ENCODE assay signal across 1 cellular context in genomic region chr1:212557739-212558664, GRCh38.
TF ChIP-seq lines count a peak whose summit lies in the region.

No MANE protein-coding gene starts in this region.

TF ChIP-seq in K562, 482 proteins besides CTCF, POLR2A, EP300 and RAD21 (continued from another document and continues in another):
- TF ChIP-seq, protein P1, sequence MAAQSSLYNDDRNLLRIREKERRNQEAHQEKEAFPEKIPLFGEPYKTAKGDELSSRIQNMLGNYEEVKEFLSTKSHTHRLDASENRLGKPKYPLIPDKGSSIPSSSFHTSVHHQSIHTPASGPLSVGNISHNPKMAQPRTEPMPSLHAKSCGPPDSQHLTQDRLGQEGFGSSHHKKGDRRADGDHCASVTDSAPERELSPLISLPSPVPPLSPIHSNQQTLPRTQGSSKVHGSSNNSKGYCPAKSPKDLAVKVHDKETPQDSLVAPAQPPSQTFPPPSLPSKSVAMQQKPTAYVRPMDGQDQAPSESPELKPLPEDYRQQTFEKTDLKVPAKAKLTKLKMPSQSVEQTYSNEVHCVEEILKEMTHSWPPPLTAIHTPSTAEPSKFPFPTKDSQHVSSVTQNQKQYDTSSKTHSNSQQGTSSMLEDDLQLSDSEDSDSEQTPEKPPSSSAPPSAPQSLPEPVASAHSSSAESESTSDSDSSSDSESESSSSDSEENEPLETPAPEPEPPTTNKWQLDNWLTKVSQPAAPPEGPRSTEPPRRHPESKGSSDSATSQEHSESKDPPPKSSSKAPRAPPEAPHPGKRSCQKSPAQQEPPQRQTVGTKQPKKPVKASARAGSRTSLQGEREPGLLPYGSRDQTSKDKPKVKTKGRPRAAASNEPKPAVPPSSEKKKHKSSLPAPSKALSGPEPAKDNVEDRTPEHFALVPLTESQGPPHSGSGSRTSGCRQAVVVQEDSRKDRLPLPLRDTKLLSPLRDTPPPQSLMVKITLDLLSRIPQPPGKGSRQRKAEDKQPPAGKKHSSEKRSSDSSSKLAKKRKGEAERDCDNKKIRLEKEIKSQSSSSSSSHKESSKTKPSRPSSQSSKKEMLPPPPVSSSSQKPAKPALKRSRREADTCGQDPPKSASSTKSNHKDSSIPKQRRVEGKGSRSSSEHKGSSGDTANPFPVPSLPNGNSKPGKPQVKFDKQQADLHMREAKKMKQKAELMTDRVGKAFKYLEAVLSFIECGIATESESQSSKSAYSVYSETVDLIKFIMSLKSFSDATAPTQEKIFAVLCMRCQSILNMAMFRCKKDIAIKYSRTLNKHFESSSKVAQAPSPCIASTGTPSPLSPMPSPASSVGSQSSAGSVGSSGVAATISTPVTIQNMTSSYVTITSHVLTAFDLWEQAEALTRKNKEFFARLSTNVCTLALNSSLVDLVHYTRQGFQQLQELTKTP (IDR thresholded peaks at IDR 0.05; ENCODE audit: low read depth in 1 of 2, partially characterized antibody in 2 of 2), result peak in 1 of 2 experiments; percentile 62
- TF ChIP-seq, protein P2, sequence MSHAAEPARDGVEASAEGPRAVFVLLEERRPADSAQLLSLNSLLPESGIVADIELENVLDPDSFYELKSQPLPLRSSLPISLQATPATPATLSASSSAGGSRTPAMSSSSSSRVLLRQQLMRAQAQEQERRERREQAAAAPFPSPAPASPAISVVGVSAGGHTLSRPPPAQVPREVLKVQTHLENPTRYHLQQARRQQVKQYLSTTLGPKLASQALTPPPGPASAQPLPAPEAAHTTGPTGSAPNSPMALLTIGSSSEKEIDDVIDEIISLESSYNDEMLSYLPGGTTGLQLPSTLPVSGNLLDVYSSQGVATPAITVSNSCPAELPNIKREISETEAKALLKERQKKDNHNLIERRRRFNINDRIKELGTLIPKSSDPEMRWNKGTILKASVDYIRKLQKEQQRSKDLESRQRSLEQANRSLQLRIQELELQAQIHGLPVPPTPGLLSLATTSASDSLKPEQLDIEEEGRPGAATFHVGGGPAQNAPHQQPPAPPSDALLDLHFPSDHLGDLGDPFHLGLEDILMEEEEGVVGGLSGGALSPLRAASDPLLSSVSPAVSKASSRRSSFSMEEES (CRISPR knock-in tag; IDR thresholded peaks at IDR 0.05), result no peak
- TF ChIP-seq L3MBTL2 (IDR thresholded peaks at IDR 0.05) (no peak), PHF21A (IDR thresholded peaks at IDR 0.05; ENCODE audit: borderline replicate concordance, low read depth) (0 out of 2 replicates have a peak, but pooled peaks have one; percentile 10), ZNF707 (CRISPR knock-in tag; conservative IDR thresholded peaks at IDR 0.05) (no peak), RBM15 (IDR thresholded peaks at IDR 0.05; ENCODE audit: insufficient read depth, low read length) (no peak), ZKSCAN3 (CRISPR knock-in tag; IDR thresholded peaks at IDR 0.05) (no peak), SAFB2 (IDR thresholded peaks at IDR 0.05; ENCODE audit: borderline replicate concordance, low read depth, low read length, severe bottlenecking) (no peak), NUFIP1 (IDR thresholded peaks at IDR 0.05; ENCODE audit: partially characterized antibody) (no peak), KDM4B (IDR thresholded peaks at IDR 0.05; ENCODE audit: borderline replicate concordance in 2 of 2, low read depth in 1 of 2) (peak in 1 of 2 experiments; percentile 6; a peak in 1 of 4 replicates), CCAR2 (IDR thresholded peaks at IDR 0.05; ENCODE audit: low read depth, low read length) (no peak), MAFF (IDR thresholded peaks at IDR 0.05; ENCODE audit: low read length) (peak; percentile 61; the same call in 1 of the 2 replicates), PURB (CRISPR knock-in tag; IDR thresholded peaks at IDR 0.05; ENCODE audit: low read depth) (no peak), AFF4 (CRISPR knock-in tag; IDR thresholded peaks at IDR 0.05) (no peak; the same call in 1 of the 2 replicates), RB1 (IDR thresholded peaks at IDR 0.05; ENCODE audit: low read depth) (peak; percentile 65; the same call in 1 of the 2 replicates), PRDM10 (IDR thresholded peaks at IDR 0.05; ENCODE audit: partially characterized antibody) (no peak), TRIM24 (IDR thresholded peaks at IDR 0.05) (no peak; a peak in 1 of 4 replicates), ARID1B (IDR thresholded peaks at IDR 0.05) (0 out of 2 replicates have a peak, but pooled peaks have one; percentile 8), ZNF232 (CRISPR knock-in tag; IDR thresholded peaks at IDR 0.05) (no peak), YY1 (IDR thresholded peaks at IDR 0.05; ENCODE audit: borderline replicate concordance in 1 of 3, control insufficient read depth in 1 of 3, extremely low read depth in 1 of 3, insufficient read depth in 3 of 3, insufficient read length in 1 of 3, insufficient replicate concordance in 2 of 3, low read depth in 1 of 3, low read length in 2 of 3) (peak in 2 of 3 experiments; percentile 52 to 60), ZBTB12 (CRISPR knock-in tag; IDR thresholded peaks at IDR 0.05) (no peak), ADNP (tag; IDR thresholded peaks at IDR 0.05) (no peak), SMARCC2 (IDR thresholded peaks at IDR 0.05; ENCODE audit: low read depth) (no peak), COPS2 (conservative IDR thresholded peaks at IDR 0.05) (no peak), TGIF2 (CRISPR knock-in tag; IDR thresholded peaks at IDR 0.05) (no peak), IRF1 (CRISPR knock-in tag; IDR thresholded peaks at IDR 0.05; ENCODE audit: borderline replicate concordance) (no peak), ZNF121 (CRISPR knock-in tag; conservative IDR thresholded peaks at IDR 0.05) (no peak), CBX1 (IDR thresholded peaks at IDR 0.05; ENCODE audit: low read depth) (peak; percentile 78; the same call in 1 of the 2 replicates), ZBTB7A (IDR thresholded peaks at IDR 0.05; ENCODE audit: borderline replicate concordance, control insufficient read depth, low read depth, low read length) (peak; percentile 60; the same call in 1 of the 2 replicates), NKRF (IDR thresholded peaks at IDR 0.05; ENCODE audit: borderline replicate concordance) (peak; percentile 70), E2F6 (IDR thresholded peaks at IDR 0.05; ENCODE audit: borderline replicate concordance in 1 of 2, extremely low read depth in 1 of 2, insufficient read depth in 1 of 2, insufficient read length in 1 of 2, low read depth in 1 of 2, low read length in 1 of 2, poor library complexity in 1 of 2, severe bottlenecking in 1 of 2) (peak; percentile 5 to 7), ZNF224 (CRISPR knock-in tag; IDR thresholded peaks at IDR 0.05) (no peak), POLR2AphosphoS5 (IDR thresholded peaks at IDR 0.05; ENCODE audit: control insufficient read depth, insufficient read depth, low read depth, low read length) (no peak), MAFG (tag; conservative IDR thresholded peaks at IDR 0.05) (peak; percentile 65), ZNF316 (IDR thresholded peaks at IDR 0.05) (peak; percentile 89), ZNF140 (CRISPR knock-in tag; IDR thresholded peaks at IDR 0.05) (0 out of 2 replicates have a peak, but pooled peaks have one; percentile 53), CTBP1 (IDR thresholded peaks at IDR 0.05; ENCODE audit: borderline replicate concordance) (peak; percentile 42; the same call in 1 of the 2 replicates)
- TF ChIP-seq, protein P3, sequence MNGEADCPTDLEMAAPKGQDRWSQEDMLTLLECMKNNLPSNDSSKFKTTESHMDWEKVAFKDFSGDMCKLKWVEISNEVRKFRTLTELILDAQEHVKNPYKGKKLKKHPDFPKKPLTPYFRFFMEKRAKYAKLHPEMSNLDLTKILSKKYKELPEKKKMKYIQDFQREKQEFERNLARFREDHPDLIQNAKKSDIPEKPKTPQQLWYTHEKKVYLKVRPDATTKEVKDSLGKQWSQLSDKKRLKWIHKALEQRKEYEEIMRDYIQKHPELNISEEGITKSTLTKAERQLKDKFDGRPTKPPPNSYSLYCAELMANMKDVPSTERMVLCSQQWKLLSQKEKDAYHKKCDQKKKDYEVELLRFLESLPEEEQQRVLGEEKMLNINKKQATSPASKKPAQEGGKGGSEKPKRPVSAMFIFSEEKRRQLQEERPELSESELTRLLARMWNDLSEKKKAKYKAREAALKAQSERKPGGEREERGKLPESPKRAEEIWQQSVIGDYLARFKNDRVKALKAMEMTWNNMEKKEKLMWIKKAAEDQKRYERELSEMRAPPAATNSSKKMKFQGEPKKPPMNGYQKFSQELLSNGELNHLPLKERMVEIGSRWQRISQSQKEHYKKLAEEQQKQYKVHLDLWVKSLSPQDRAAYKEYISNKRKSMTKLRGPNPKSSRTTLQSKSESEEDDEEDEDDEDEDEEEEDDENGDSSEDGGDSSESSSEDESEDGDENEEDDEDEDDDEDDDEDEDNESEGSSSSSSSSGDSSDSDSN (IDR thresholded peaks at IDR 0.05; ENCODE audit: borderline replicate concordance in 1 of 2, low read depth in 2 of 2, low read length in 2 of 2), result peak; percentile 63 to 83; a peak in 3 of 4 replicates
